Comparison of ENCODE assay signal across 8 cellular contexts in the genomic region with DNA sequence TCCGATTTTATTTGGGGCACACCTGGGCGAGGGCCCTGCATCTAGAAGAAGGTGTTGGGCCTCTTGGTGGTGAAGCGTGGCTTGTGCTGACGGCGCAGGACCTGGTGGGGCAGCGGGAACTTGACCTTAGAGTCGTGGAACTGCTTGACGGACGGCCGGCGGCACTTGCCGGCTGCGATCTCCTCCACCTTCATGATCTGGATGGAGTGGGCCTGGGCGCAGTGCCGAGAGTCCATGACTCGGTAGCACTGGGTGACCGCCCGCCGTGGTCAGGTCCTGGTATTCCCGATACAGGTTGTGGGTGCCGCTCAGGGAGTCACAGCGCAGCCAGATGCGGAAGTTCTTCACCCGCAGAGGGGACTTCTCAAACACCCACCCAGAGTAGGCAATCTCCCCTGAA.
"Had no signal": no experiment of that assay in that cellular context is flagged by ENCODE, and none has a peak within 500 bp of the region (broad histone marks: within the 10 kb centered on the region; RNA-seq: fewer than 3 reads in every experiment).

No MANE protein-coding gene starts in this region.

- H3K27ac Mint-ChIP-seq: GM23338, H9 had no signal

- FAIRE-seq: H1, H54, HTR-8/SVneo, K562 had no signal

- ATAC-seq: GM23338, K562 had no signal

- H3K4me3 Mint-ChIP-seq: GM23338, H9 had no signal

- H3K4me3 ChIP-seq: GM23338, K562 had no signal

- DNase-seq: H9, HCEC 1CT, IMR-90 had no signal

- H3K4me1 Mint-ChIP-seq: GM23338, H9 had no signal
